Comparison of ENCODE assay signal across 9 cellular contexts in genomic region chr18:77068890-77069312, GRCh38.
DNase-seq lines count a peak whose midpoint lies in the region; ATAC-seq and TF ChIP-seq lines count a peak whose summit lies in the region.
"Had no signal": no experiment of that assay in that cellular context is flagged by ENCODE, and none has a peak within 500 bp of the region (broad histone marks: within the 10 kb centered on the region; RNA-seq: fewer than 3 reads in every experiment).

No MANE protein-coding gene starts in this region.

- peak overlapping the region; percentile 88 for H3K9ac ChIP-seq in mesenchymal stem cell (ENCODE audit: low read length)

- no peak overlapping the region for H2BK5ac ChIP-seq in mesenchymal stem cell (ENCODE audit: low read depth, low read length, poor library complexity, severe bottlenecking)

- H3K4me3 Mint-ChIP-seq in activated T-cell treated with anti-CD3 and anti-CD28 coated beads, Interleukin-2, amount 50 U/mL, for 24 hours = peak overlapping the region; percentile 60

- 30% methylated on average over 6 of the region's 7 CpGs for WGBS in mesenchymal stem cell
- 24 to 56% methylated on average over 3 to 7 of the region's 7 CpGs for WGBS in transverse colon (ENCODE audit: low coverage in 1 of 2), 2 donors

- ATAC-seq in GM21528 (IDR thresholded peaks at IDR 0.05; ENCODE audit: low FRiP score, unreplicated experiment) (no peak), HG03460 (IDR thresholded peaks at IDR 0.05; ENCODE audit: unreplicated experiment) (no peak)

- peaks cover 99% of the 10 kb centered on the region for H3K4me1 Mint-ChIP-seq in activated T-cell treated with anti-CD3 and anti-CD28 coated beads, Interleukin-2, amount 50 U/mL, for 24 hours (ENCODE audit: low read depth)

- H3K4me1 ChIP-seq in mesenchymal stem cell (ENCODE audit: control insufficient read depth, insufficient read depth, low read depth, low read length) (peaks cover 42% of the 10 kb centered on the region), transverse colon (peaks cover 15 to 63% (median 18%) of the 10 kb centered on the region in 4 donors)

- H3K9me3 ChIP-seq in mesenchymal stem cell (ENCODE audit: control insufficient read depth, low read length) (no peaks in the 10 kb centered on the region), transverse colon (no peaks in the 10 kb centered on the region)

- peaks cover 16% of the 10 kb centered on the region for H3K79me1 ChIP-seq in mesenchymal stem cell (replicated peaks; ENCODE audit: low read length, poor library complexity, severe bottlenecking)

- H3K27me3 Mint-ChIP-seq in activated T-cell treated with anti-CD3 and anti-CD28 coated beads, Interleukin-2, amount 50 U/mL, for 24 hours = no peaks in the 10 kb centered on the region

- peak overlapping the region; percentile 97 for H3K27ac Mint-ChIP-seq in activated T-cell treated with anti-CD3 and anti-CD28 coated beads, Interleukin-2, amount 50 U/mL, for 24 hours

- peak overlapping the region; percentile 74 for H4K8ac ChIP-seq in mesenchymal stem cell (ENCODE audit: low read length)

- peak overlapping the region; percentile 81 for H2AK5ac ChIP-seq in mesenchymal stem cell (ENCODE audit: low read length, severe bottlenecking)

- peak overlapping the region; percentile 66 to 96 for H3K18ac ChIP-seq in mesenchymal stem cell (ENCODE audit: low read depth in 1 of 2, low read length in 2 of 2)

- H3K4ac ChIP-seq in mesenchymal stem cell (ENCODE audit: low read depth in 1 of 2, low read length in 2 of 2) = peak overlapping the region; percentile 46 to 86

- intact Hi-C loops in transverse colon (cut with DNase I; ENCODE audit: low total_unique reads) = no loop called here

- H2BK12ac ChIP-seq in mesenchymal stem cell (ENCODE audit: low read length in 2 of 2) = peak overlapping the region; percentile 49 to 75

- in situ Hi-C loops in transverse colon (cut with MboI; ENCODE audit: low pct_ligation_motif_present in 1 of 4, low pct_unique_long_range_greater_than_20kb in 1 of 4, low sequenced_read_pairs in 3 of 4) = loop anchor here in 1 of 4 donors (10.0 kb wide), 1 partner anchor 64 kb away; no protein-coding TSS in a partner anchor

- no peak for TF ChIP-seq EP300 in transverse colon (IDR thresholded peaks at IDR 0.05; ENCODE audit: low read depth)

- H3K23ac ChIP-seq in mesenchymal stem cell (ENCODE audit: low read length in 2 of 2) = no peak overlapping the region

- H2BK120ac ChIP-seq in mesenchymal stem cell (ENCODE audit: low read depth, low read length) = peak overlapping the region; percentile 78

- no peak for DNase-seq in activated T-cell treated with anti-CD3 and anti-CD28 coated beads, Interleukin-2, amount 50 U/mL, for 24 hours
- no peak for DNase-seq in activated T-cell treated with anti-CD3 and anti-CD28 coated beads, Interleukin-2, amount 50 U/mL, for 48 hours
- DNase-seq in amniotic epithelial cell (ENCODE audit: low read depth) (peak; percentile 24), mesenchymal stem cell (peak; percentile 47), transverse colon (no peak)
- no peak for DNase-seq in stimulated activated CD4-positive, alpha-beta T cell treated with anti-CD3 and anti-CD28 coated beads, Interleukin-2, amount 100 ng/mL, for 24 hours

- TF ChIP-seq CTCF in transverse colon (IDR thresholded peaks at IDR 0.05) = no peak

- peaks cover 2% of the 10 kb centered on the region for H3K9me3 Mint-ChIP-seq in activated T-cell treated with anti-CD3 and anti-CD28 coated beads, Interleukin-2, amount 50 U/mL, for 24 hours

- no peak overlapping the region for H3K14ac ChIP-seq in mesenchymal stem cell (ENCODE audit: low read length in 2 of 2)

- H3K27ac ChIP-seq in mesenchymal stem cell (ENCODE audit: low read length, poor library complexity, severe bottlenecking) = peak overlapping the region; percentile 82
- peak overlapping the region; percentile 60 to 72 (median 70) for H3K27ac ChIP-seq in transverse colon
- H3K27ac ChIP-seq: SK-N-MC had no signal

- no peak overlapping the region for H2BK15ac ChIP-seq in mesenchymal stem cell (ENCODE audit: low read depth, poor library complexity, severe bottlenecking)

- no peak overlapping the region for H2AFZ ChIP-seq in mesenchymal stem cell (ENCODE audit: low read depth, low read length)

- peak overlapping the region in 1 of 2 experiments; percentile 57 for H3K4me3 ChIP-seq in mesenchymal stem cell (ENCODE audit: insufficient read depth in 1 of 2, low read depth in 1 of 2, low read length in 2 of 2)
- no peak overlapping the region for H3K4me3 ChIP-seq in transverse colon
- H3K4me3 ChIP-seq: SK-N-MC had no signal

- H3K36me3 ChIP-seq in mesenchymal stem cell (ENCODE audit: control insufficient read depth in 1 of 2, insufficient read depth in 2 of 2, low read depth in 1 of 2, low read length in 2 of 2) (peaks cover 0 to 20% of the 10 kb centered on the region in 2 experiments), transverse colon (peaks cover 0 to 5% (median 0%) of the 10 kb centered on the region in 4 donors)

- H3K36me3 Mint-ChIP-seq in activated T-cell treated with anti-CD3 and anti-CD28 coated beads, Interleukin-2, amount 50 U/mL, for 24 hours (ENCODE audit: low read depth) = peaks cover 73% of the 10 kb centered on the region

- no peak for TF ChIP-seq POLR2A in transverse colon (IDR thresholded peaks at IDR 0.05)

- H4K91ac ChIP-seq in mesenchymal stem cell (ENCODE audit: low read length) = peak overlapping the region; percentile 89

- H3K27me3 ChIP-seq in mesenchymal stem cell (ENCODE audit: control insufficient read depth in 1 of 2, insufficient read depth in 1 of 2, low read length in 2 of 2) (no peaks in the 10 kb centered on the region), transverse colon (no peaks in the 10 kb centered on the region)

- H3K4me2 ChIP-seq in mesenchymal stem cell (ENCODE audit: low read length, poor library complexity, severe bottlenecking) = no peak overlapping the region

Comparison
In these comparisons a context has a peak if more than half of its experiments do, and no peak if none do; other contexts are left out.
1. DNase-seq: peak in amniotic epithelial cell (single experiment) and mesenchymal stem cell (single experiment); none in activated T-cell treated with anti-CD3 and anti-CD28 coated beads, Interleukin-2, amount 50 U/mL, for 24 hours (single experiment), activated T-cell treated with anti-CD3 and anti-CD28 coated beads, Interleukin-2, amount 50 U/mL, for 48 hours (0 of 2), transverse colon (single experiment) and stimulated activated CD4-positive, alpha-beta T cell treated with anti-CD3 and anti-CD28 coated beads, Interleukin-2, amount 100 ng/mL, for 24 hours (0 of 2).